22 cellular contexts compared by ENCODE assay signal in genomic region chr11:111555255-111555654, GRCh38. TPM values are rescaled to one million over a fixed set of nuclear protein-coding genes. Genes with fewer than 3 reads are reported as not detected.
A peak's percentile ranks its signal among the peaks of the same experiment; 100 is the strongest.
DNase-seq lines count a peak whose midpoint lies in the region; ATAC-seq and TF ChIP-seq lines count a peak whose summit lies in the region.
"Had no signal": no experiment of that assay in that cellular context is flagged by ENCODE, and none has a peak within 500 bp of the region (broad histone marks: within the 10 kb centered on the region; RNA-seq: fewer than 3 reads in every experiment).

No MANE protein-coding gene starts in this region.

- ATAC-seq in aorta (ENCODE audit: low FRiP score) (no peak), HG03432 (IDR thresholded peaks at IDR 0.05; ENCODE audit: unreplicated experiment) (no peak), GM18868 (IDR thresholded peaks at IDR 0.05; ENCODE audit: unreplicated experiment) (no peak)
- ATAC-seq: HCT116; left colon; right cardiac atrium; stimulated activated naive CD8-positive, alpha-beta T cell treated with anti-CD3 and anti-CD28 coated beads, Interleukin-15, amount 100 ng/mL, for 72 hours; upper lobe of right lung had no signal

- CTCF ChIA-PET in PC-9 (lab: Charles Lee), result no interaction called here

- intact Hi-C loops in PC-9 (cut with micrococcal nuclease; ENCODE audit: unreplicated experiment), result loop anchor here (5.0 kb wide), 1 partner anchor 602 kb away; no protein-coding TSS in a partner anchor
- intact Hi-C loops in aorta (cut with DNase I), result no loop called here

- H4K20me1 ChIP-seq in PC-9 (ENCODE audit: insufficient read depth), result no peaks in the 10 kb centered on the region

- peaks cover 12% of the 10 kb centered on the region for H3K9me3 ChIP-seq in PC-9 (ENCODE audit: insufficient read depth, low read depth)
- H3K9me3 ChIP-seq in aorta (ENCODE audit: control insufficient read depth, low read length), result no peaks in the 10 kb centered on the region
- H3K9me3 ChIP-seq: upper lobe of right lung had no signal

- peak; percentile 76 for DNase-seq in AG10803 (ENCODE audit: low read depth)
- DNase-seq in PC-9, result peak in 1 of 2 experiments; percentile 62
- peak; percentile 55 for DNase-seq in choroid plexus epithelial cell (ENCODE audit: low read depth)
- DNase-seq in myocyte (ENCODE audit: low read depth), result peak; percentile 81
- DNase-seq in aorta, result no peak
- no peak for DNase-seq in NCI-H226
- DNase-seq: activated CD4-positive, alpha-beta T cell treated with anti-CD3 and anti-CD28 coated beads, Interleukin-2, amount 50 U/mL, for 1 hour; activated naive CD4-positive, alpha-beta T cell treated with anti-CD3 and anti-CD28 coated beads for 36 hours; activated T-cell treated with anti-CD3 and anti-CD28 coated beads for 4 hours; CD8-positive, alpha-beta memory T cell; DMS79; left colon; NCI-H1930; NCI-H524 treated with DMSO at 0.1 percent for 48 hours; right cardiac atrium; stimulated activated naive CD8-positive, alpha-beta T cell treated with anti-CD3 and anti-CD28 coated beads, Interleukin-15, amount 100 ng/mL, for 72 hours; upper lobe of right lung had no signal

- no peak overlapping the region for H3K4me3 ChIP-seq in AG10803 (ENCODE audit: low read length)
- no peak overlapping the region for H3K4me3 ChIP-seq in PC-9
- no peak overlapping the region for H3K4me3 ChIP-seq in choroid plexus epithelial cell (ENCODE audit: low read depth, low read length)
- H3K4me3 ChIP-seq in aorta (ENCODE audit: low read length in 2 of 2), result no peak overlapping the region
- H3K4me3 ChIP-seq: upper lobe of right lung had no signal

- no peak for TF ChIP-seq CTCF in AG10803 (conservative IDR thresholded peaks at IDR 0.05; ENCODE audit: low read length)
- TF ChIP-seq CTCF in PC-9 (conservative IDR thresholded peaks at IDR 0.05), result no peak
- TF ChIP-seq CTCF in choroid plexus epithelial cell (conservative IDR thresholded peaks at IDR 0.05; ENCODE audit: low read depth, low read length), result no peak

- H3K4me1 ChIP-seq in PC-9 (replicated peaks; ENCODE audit: insufficient read depth), result peaks cover 23% of the 10 kb centered on the region
- peaks cover 0 to 2% of the 10 kb centered on the region in 2 donors for H3K4me1 ChIP-seq in aorta (ENCODE audit: control insufficient read depth in 1 of 2, insufficient read depth in 2 of 2, low read length in 2 of 2)
- H3K4me1 ChIP-seq: upper lobe of right lung had no signal

- no peaks in the 10 kb centered on the region for H3K9me2 ChIP-seq in PC-9 (ENCODE audit: insufficient read depth)

- H3K36me3 ChIP-seq in PC-9 (ENCODE audit: low read depth) (peaks cover 14% of the 10 kb centered on the region; the same call in 1 of the 2 replicates), aorta (ENCODE audit: control insufficient read depth in 1 of 2, insufficient read depth in 2 of 2, low read length in 1 of 2) (peaks cover 0 to 2% of the 10 kb centered on the region in 2 donors)
- H3K36me3 ChIP-seq: upper lobe of right lung had no signal

- no peak overlapping the region for H2AFZ ChIP-seq in PC-9

- peak overlapping the region; percentile 85 for H3K27ac ChIP-seq in PC-9
- no peak overlapping the region for H3K27ac ChIP-seq in aorta (ENCODE audit: low read depth in 1 of 2, low read length in 2 of 2)
- H3K27ac ChIP-seq: upper lobe of right lung had no signal

- peak overlapping the region; percentile 53; the same call in 1 of the 2 replicates for H3K4me2 ChIP-seq in PC-9

- H3K79me2 ChIP-seq in PC-9 (ENCODE audit: low read depth), result no peaks in the 10 kb centered on the region

- POLR2A ChIA-PET in PC-9 (lab: Charles Lee; ENCODE audit: unreplicated experiment), result no interaction called here

- no TSS peak for BruUV-seq in PC-9 (replicated peaks; lab: Mats Ljungman, UMichigan)

- no peaks in the 10 kb centered on the region for H3K27me3 ChIP-seq in PC-9 (ENCODE audit: insufficient read depth, low read depth)
- no peaks in the 10 kb centered on the region for H3K27me3 ChIP-seq in aorta (ENCODE audit: control insufficient read depth in 1 of 2, insufficient read depth in 2 of 2, low read length in 1 of 2)
- H3K27me3 ChIP-seq: upper lobe of right lung had no signal

- peaks cover 18% of the 10 kb centered on the region; the same call in 1 of the 2 replicates for H3F3A ChIP-seq in PC-9 (ENCODE audit: insufficient read depth, low read depth)

RNA-seq across cellular contexts. Expression of gene LAYN, which starts 14.7 kb away (rescaled TPM):
- total RNA-seq in PC-9 (2021) (19.9 and 22.2 TPM in 2 replicates), myocyte (15.0 and 28.3 TPM in 2 replicates), aorta (10 to 100 TPM; 20.8 to 23.1 TPM)
- polyA plus RNA-seq in myocyte (2012), result 45.6 TPM
- polyA plus RNA-seq in aorta, result 10 to 100 TPM; 17.6 to 30.2 TPM

RNA-seq across cellular contexts. Expression of gene HOATZ, which starts 40.7 kb away (rescaled TPM):
- not detected in 2 replicates for total RNA-seq in PC-9 (2021)
- not detected in 2 replicates for total RNA-seq in myocyte
- polyA plus RNA-seq in myocyte (2012), result 0.08 TPM
- not detected for total RNA-seq in aorta
- polyA plus RNA-seq in aorta, result not detected
- total RNA-seq: activated naive CD4-positive, alpha-beta T cell treated with anti-CD3 and anti-CD28 coated beads for 36 hours; CD8-positive, alpha-beta memory T cell; HT1080; left colon; right cardiac atrium; upper lobe of right lung had no signal
- polyA plus RNA-seq: CD8-positive, alpha-beta memory T cell; right cardiac atrium had no signal

RNA-seq across cellular contexts. Expression of gene BTG4, which starts 43.1 kb away (rescaled TPM):
- total RNA-seq in PC-9 (2021) (not detected in 2 replicates), myocyte (not detected in 2 replicates), aorta (not detected)
- not detected for polyA plus RNA-seq in myocyte (2012)
- polyA plus RNA-seq in aorta, result not detected
- total RNA-seq: activated naive CD4-positive, alpha-beta T cell treated with anti-CD3 and anti-CD28 coated beads for 36 hours; CD8-positive, alpha-beta memory T cell; left colon; right cardiac atrium; upper lobe of right lung had no signal
- polyA plus RNA-seq: AG04450; CD8-positive, alpha-beta memory T cell; right cardiac atrium had no signal

RNA-seq across cellular contexts. Expression of gene SIK2, which starts 47.0 kb away (rescaled TPM):
- total RNA-seq in PC-9 (2021), result 16.2 and 16.6 TPM in 2 replicates
- total RNA-seq in myocyte, result 12.8 and 13.3 TPM in 2 replicates
- 8.9 TPM for polyA plus RNA-seq in myocyte (2012)
- total RNA-seq in aorta, result 10 to 100 TPM; 13.0 to 21.9 TPM
- polyA plus RNA-seq in aorta, result 1 to 10 TPM; 3.5 to 8.6 TPM

Comparison
In these comparisons a context has a peak if more than half of its experiments do, and no peak if none do; other contexts are left out.
1. DNase-seq: peak in AG10803 (single experiment), choroid plexus epithelial cell (single experiment) and myocyte (single experiment); none in aorta (0 of 2) and NCI-H226 (single experiment).